12 cellular contexts compared by ENCODE assay signal in the genomic region with DNA sequence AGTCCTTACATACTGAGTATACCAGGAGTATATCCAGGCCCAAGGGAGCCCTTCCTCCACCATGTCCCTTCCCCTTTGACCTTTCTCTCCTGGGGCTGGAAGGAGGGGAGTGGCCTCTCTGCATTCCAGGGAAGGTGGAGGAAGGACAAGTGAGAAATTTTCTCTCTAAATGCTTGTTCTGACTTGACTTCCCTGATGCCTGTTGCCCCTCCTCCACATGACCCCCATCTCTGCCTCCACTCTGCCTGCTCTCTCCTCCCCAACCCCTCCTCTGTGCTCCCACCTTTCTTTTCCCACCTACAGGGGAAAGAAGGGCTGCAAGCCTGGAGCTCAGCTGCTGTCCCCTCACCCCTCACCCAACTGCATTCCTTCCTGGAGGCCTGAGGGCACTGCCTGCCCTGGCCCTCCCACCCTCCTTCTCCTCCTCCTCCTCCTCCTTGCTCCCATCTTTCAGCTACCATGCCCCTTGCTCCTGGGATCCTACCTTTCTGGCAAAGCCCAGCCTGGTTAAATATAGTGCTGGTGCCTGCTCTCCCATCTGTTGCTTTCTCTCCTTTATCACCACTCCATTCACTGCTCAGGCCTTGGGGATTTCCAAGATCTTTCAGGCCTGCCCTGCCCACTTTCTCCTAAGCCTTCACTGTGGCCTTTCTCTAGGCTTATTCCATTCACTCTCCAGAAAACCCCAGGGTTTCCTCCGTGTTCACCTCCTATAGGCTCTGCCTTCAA. TPM values are rescaled to one million over a fixed set of nuclear protein-coding genes. Genes with fewer than 3 reads are reported as not detected.
DNase-seq lines count a peak whose midpoint lies in the region; ATAC-seq lines count a peak whose summit lies in the region.
"Had no signal": no experiment of that assay in that cellular context is flagged by ENCODE, and none has a peak within 500 bp of the region (broad histone marks: within the 10 kb centered on the region; RNA-seq: fewer than 3 reads in every experiment).

No MANE protein-coding gene starts in this region.

- H3K36me3 ChIP-seq in HAP-1 (replicated peaks) (no peaks in the 10 kb centered on the region), skeletal muscle satellite cell (ENCODE audit: insufficient read depth, low read length) (no peaks in the 10 kb centered on the region)

- in situ Hi-C loops in HAP-1 (cut with MboI; ENCODE audit: low sequenced_read_pairs): no loop called here

- H3K4me3 ChIP-seq in HAP-1: no peak overlapping the region
- no peak overlapping the region for H3K4me3 ChIP-seq in skeletal muscle satellite cell (ENCODE audit: low read length)

- H3K27me3 ChIP-seq in HAP-1 (ENCODE audit: low read depth) (no peaks in the 10 kb centered on the region), skeletal muscle satellite cell (ENCODE audit: control insufficient read depth, insufficient read depth, low read length) (no peaks in the 10 kb centered on the region)

- no peaks in the 10 kb centered on the region for H3K9me3 ChIP-seq in HAP-1
- no peaks in the 10 kb centered on the region for H3K9me3 ChIP-seq in skeletal muscle satellite cell (replicated peaks; ENCODE audit: low read length)

- peaks cover 14% of the 10 kb centered on the region for H3K4me1 ChIP-seq in HAP-1
- peaks cover 39% of the 10 kb centered on the region for H3K4me1 ChIP-seq in skeletal muscle satellite cell (ENCODE audit: control insufficient read depth, insufficient read depth, low read length)

- intact Hi-C loops in head of caudate nucleus (cut with DNase I): no loop called here

- peak overlapping the region; percentile 14 for H3K4me2 ChIP-seq in skeletal muscle satellite cell (ENCODE audit: low read length)

- peak; percentile 28 to 67 for DNase-seq in HAP-1 (ENCODE audit: low spot score in 2 of 2)
- peak; percentile 65 for DNase-seq in astrocyte of the hippocampus (ENCODE audit: low read depth, low spot score)
- peak; percentile 26 for DNase-seq in hepatic stellate cell (ENCODE audit: low spot score)
- DNase-seq in head of caudate nucleus: no peak
- DNase-seq in effector CD4-positive, alpha-beta T cell: no peak
- DNase-seq in mucosa of gallbladder (ENCODE audit: low spot score): no peak
- DNase-seq: activated B cell treated with CpG ODN at 0.5 μM for 24 hours, NCI-H187, occipital lobe had no signal

- ATAC-seq in HG02759 (IDR thresholded peaks at IDR 0.05; ENCODE audit: unreplicated experiment): no peak
- ATAC-seq: stimulated activated memory B cell treated with anti-CD40 and anti-IgM and Interleukin-4, amounts not matched to agents 10 μg/mL and 1 μg/mL and 100 μg/mL, for 72 hours had no signal

- H3K9ac ChIP-seq in skeletal muscle satellite cell (ENCODE audit: low read depth, low read length): peak overlapping the region; percentile 47

RNA-seq across cellular contexts. Expression of a gene that starts 8.5 kb away (rescaled TPM):
- 32.2 and 36.9 TPM in 2 replicates for total RNA-seq in skeletal muscle satellite cell (2012; rRNA removed)
- 139 TPM for total RNA-seq in mucosa of gallbladder

RNA-seq across cellular contexts. Expression of a gene that starts 32.5 kb away (rescaled TPM):
- total RNA-seq in skeletal muscle satellite cell (2012; rRNA removed): 2.0 and 4.6 TPM in 2 replicates
- 27.8 TPM for total RNA-seq in mucosa of gallbladder

RNA-seq across cellular contexts. Expression of a gene that starts 39.3 kb away (rescaled TPM):
- not detected in 2 replicates for total RNA-seq in skeletal muscle satellite cell (2012; rRNA removed)
- total RNA-seq in mucosa of gallbladder: 20.7 TPM

RNA-seq across cellular contexts. Expression of a gene that starts 49.4 kb away (rescaled TPM):
- total RNA-seq in skeletal muscle satellite cell (2012; rRNA removed): 16.8 and 17.7 TPM in 2 replicates
- 57.6 TPM for total RNA-seq in mucosa of gallbladder

RNA-seq across cellular contexts. Expression of a gene that starts 49.8 kb away (rescaled TPM):
- total RNA-seq in skeletal muscle satellite cell (2012; rRNA removed): 622 and 735 TPM in 2 replicates
- 386 TPM for total RNA-seq in mucosa of gallbladder

Comparison
In these comparisons a context has a peak if more than half of its experiments do, and no peak if none do; other contexts are left out.
1. DNase-seq: peak in HAP-1 (2 of 2), astrocyte of the hippocampus (single experiment) and hepatic stellate cell (single experiment); none in head of caudate nucleus (0 of 42), effector CD4-positive, alpha-beta T cell (single experiment) and mucosa of gallbladder (single experiment).